ENCODE assay signal across 20 cellular contexts in genomic region chr15:69530234-69530633, GRCh38.
"Had no signal": no experiment of that assay in that cellular context is flagged by ENCODE, and none has a peak within 500 bp of the region (broad histone marks: within the 10 kb centered on the region; RNA-seq: fewer than 3 reads in every experiment).

No MANE protein-coding gene starts in this region.

- H3K27ac ChIP-seq: cardiac muscle cell, heart right ventricle, left lung, testis, upper lobe of left lung had no signal

- H3K27ac Mint-ChIP-seq: nephron progenitor cell; T-helper 1 cell treated with Interleukin-12 subunit alpha and Interleukin-12 subunit beta and Interleukin-4 antibody, amounts not matched to agents 30 μg/mL and 1 μg/mL, for 36 hours; WTC11 had no signal

- FAIRE-seq: endometrium, keratinocyte had no signal

- H3K27me3 ChIP-seq: testis, upper lobe of left lung had no signal

- ATAC-seq: heart right ventricle, left lung, sciatic nerve, WTC11 had no signal

- H3K4me3 Mint-ChIP-seq: nephron progenitor cell; T-helper 1 cell treated with Interleukin-12 subunit alpha and Interleukin-12 subunit beta and Interleukin-4 antibody, amounts not matched to agents 30 μg/mL and 1 μg/mL, for 36 hours; WTC11 had no signal

- H3K4me3 ChIP-seq: cardiac muscle cell, heart right ventricle, left lung, smooth muscle cell, testis, upper lobe of left lung had no signal

- H3K9me3 ChIP-seq: left lung, testis, upper lobe of left lung had no signal

- H3K4me1 ChIP-seq: left lung, testis, upper lobe of left lung had no signal

- DNase-seq: activated T-cell treated with anti-CD3 and anti-CD28 coated beads, Interleukin-2, amount 50 U/mL, for 1 hour; erythroblast; foreskin fibroblast; heart right ventricle; left lung; midbrain; nephron progenitor cell; occipital lobe; stimulated activated CD4-positive, alpha-beta T cell treated with anti-CD3 and anti-CD28 coated beads, Interleukin-15, amount 100 ng/mL, for 24 hours; stimulated activated naive CD4-positive, alpha-beta T cell; T1000; testis; upper lobe of left lung had no signal

- H3K36me3 ChIP-seq: cardiac muscle cell, heart right ventricle, left lung, upper lobe of left lung had no signal

- H3K9me3 Mint-ChIP-seq: nephron progenitor cell; T-helper 1 cell treated with Interleukin-12 subunit alpha and Interleukin-12 subunit beta and Interleukin-4 antibody, amounts not matched to agents 30 μg/mL and 1 μg/mL, for 36 hours had no signal
